1 cellular context compared by ENCODE assay signal in the genomic region with DNA sequence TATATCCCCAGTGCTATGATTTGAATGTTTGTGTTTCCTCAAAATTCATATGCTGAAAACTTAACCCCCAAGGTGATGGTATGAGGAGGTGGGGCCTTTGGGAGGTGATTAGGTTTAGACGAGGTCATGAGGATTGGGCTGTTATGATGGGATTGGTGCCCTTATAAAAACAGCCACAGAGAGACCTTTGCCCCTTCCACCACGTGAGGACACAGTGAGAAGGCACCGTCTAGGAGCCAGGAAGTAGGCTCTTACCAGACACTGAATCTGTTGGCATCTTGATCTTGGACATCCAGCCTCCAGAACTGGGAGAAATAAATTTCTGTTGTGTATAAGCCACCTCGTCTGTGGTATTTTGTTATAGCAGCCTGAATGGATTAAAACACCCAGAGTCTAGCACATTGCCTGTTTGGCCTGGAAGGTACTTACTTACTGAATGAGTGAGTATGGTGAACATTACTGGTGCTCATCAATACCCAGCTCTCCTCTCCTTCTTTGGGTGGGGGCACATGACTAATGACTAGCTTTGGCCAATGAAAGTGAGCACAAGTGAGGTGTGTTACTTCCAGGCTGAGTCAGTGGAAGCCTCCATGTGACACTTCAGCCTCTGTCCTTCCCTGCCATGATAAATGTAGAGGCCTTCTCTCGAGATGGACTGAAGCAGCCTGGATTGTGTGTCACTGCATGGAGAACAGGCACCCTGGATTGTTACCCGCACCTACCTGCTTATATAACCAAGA.
TF ChIP-seq lines count a peak whose summit lies in the region.

No MANE protein-coding gene starts in this region.

TF ChIP-seq in GM12878, 131 proteins besides CTCF, POLR2A, EP300 and RAD21:
- TF ChIP-seq, protein P1, sequence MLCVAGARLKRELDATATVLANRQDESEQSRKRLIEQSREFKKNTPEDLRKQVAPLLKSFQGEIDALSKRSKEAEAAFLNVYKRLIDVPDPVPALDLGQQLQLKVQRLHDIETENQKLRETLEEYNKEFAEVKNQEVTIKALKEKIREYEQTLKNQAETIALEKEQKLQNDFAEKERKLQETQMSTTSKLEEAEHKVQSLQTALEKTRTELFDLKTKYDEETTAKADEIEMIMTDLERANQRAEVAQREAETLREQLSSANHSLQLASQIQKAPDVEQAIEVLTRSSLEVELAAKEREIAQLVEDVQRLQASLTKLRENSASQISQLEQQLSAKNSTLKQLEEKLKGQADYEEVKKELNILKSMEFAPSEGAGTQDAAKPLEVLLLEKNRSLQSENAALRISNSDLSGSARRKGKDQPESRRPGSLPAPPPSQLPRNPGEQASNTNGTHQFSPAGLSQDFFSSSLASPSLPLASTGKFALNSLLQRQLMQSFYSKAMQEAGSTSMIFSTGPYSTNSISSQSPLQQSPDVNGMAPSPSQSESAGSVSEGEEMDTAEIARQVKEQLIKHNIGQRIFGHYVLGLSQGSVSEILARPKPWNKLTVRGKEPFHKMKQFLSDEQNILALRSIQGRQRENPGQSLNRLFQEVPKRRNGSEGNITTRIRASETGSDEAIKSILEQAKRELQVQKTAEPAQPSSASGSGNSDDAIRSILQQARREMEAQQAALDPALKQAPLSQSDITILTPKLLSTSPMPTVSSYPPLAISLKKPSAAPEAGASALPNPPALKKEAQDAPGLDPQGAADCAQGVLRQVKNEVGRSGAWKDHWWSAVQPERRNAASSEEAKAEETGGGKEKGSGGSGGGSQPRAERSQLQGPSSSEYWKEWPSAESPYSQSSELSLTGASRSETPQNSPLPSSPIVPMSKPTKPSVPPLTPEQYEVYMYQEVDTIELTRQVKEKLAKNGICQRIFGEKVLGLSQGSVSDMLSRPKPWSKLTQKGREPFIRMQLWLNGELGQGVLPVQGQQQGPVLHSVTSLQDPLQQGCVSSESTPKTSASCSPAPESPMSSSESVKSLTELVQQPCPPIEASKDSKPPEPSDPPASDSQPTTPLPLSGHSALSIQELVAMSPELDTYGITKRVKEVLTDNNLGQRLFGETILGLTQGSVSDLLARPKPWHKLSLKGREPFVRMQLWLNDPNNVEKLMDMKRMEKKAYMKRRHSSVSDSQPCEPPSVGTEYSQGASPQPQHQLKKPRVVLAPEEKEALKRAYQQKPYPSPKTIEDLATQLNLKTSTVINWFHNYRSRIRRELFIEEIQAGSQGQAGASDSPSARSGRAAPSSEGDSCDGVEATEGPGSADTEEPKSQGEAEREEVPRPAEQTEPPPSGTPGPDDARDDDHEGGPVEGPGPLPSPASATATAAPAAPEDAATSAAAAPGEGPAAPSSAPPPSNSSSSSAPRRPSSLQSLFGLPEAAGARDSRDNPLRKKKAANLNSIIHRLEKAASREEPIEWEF (IDR thresholded peaks at IDR 0.05; ENCODE audit: insufficient replicate concordance, low read depth, low read length), result no peak
- TF ChIP-seq BHLHE40 (IDR thresholded peaks at IDR 0.05; ENCODE audit: borderline replicate concordance in 1 of 2, low read depth in 2 of 2, low read length in 1 of 2), result 0 out of 4 replicates have a peak, but pooled peaks of 1 of the 2 experiments have one; percentile 11
TF ChIP-seq in GM12878: peak in this region for 1.
